Comparison of ENCODE assay signal across 20 cellular contexts in genomic region chr11:9838229-9838628, GRCh38.
DNase-seq lines count a peak whose midpoint lies in the region; ATAC-seq, FAIRE-seq and TF ChIP-seq lines count a peak whose summit lies in the region.
"Had no signal": no experiment of that assay in that cellular context is flagged by ENCODE, and none has a peak within 500 bp of the region (broad histone marks: within the 10 kb centered on the region; RNA-seq: fewer than 3 reads in every experiment).

No MANE protein-coding gene starts in this region.

- H3K4me1 Mint-ChIP-seq in activated CD4-positive, alpha-beta T cell treated with anti-CD3 and anti-CD28 coated beads, Interleukin-2, amount 10 ng/mL, durations not matched to agents 7 days and 5 days = peaks cover 39% of the 10 kb centered on the region

- H3K27me3 Mint-ChIP-seq in activated CD4-positive, alpha-beta T cell treated with anti-CD3 and anti-CD28 coated beads, Interleukin-2, amount 10 ng/mL, durations not matched to agents 7 days and 5 days = no peaks in the 10 kb centered on the region

- ATAC-seq in GM18502 (IDR thresholded peaks at IDR 0.05; ENCODE audit: poor library complexity, unreplicated experiment) = no peak
- ATAC-seq: activated T-cell treated with anti-CD3 and anti-CD28 coated beads, Interleukin-2, amount 50 U/mL, for 4 hours; esophagus mucosa; sciatic nerve had no signal

- TF ChIP-seq CTCF in mammary epithelial cell (conservative IDR thresholded peaks at IDR 0.05 in 1 of 2, IDR thresholded peaks at IDR 0.05 in 1 of 2; ENCODE audit: extremely low read depth in 1 of 2, insufficient read depth in 1 of 2, low read depth in 1 of 2, low read length in 2 of 2) = no peak
- no peak for TF ChIP-seq CTCF in kidney (IDR thresholded peaks at IDR 0.05; ENCODE audit: borderline replicate concordance, extremely low read depth, insufficient read depth)
- TF ChIP-seq CTCF in uterus (IDR thresholded peaks at IDR 0.05) = no peak

- H3K9ac ChIP-seq in mammary epithelial cell (ENCODE audit: insufficient read depth, low read length) = no peak overlapping the region
- H3K9ac ChIP-seq in kidney (ENCODE audit: low read length in 2 of 2) = no peak overlapping the region

- H3K27me3 ChIP-seq in mammary epithelial cell (ENCODE audit: insufficient read depth, low read length) (no peaks in the 10 kb centered on the region), uterus (no peaks in the 10 kb centered on the region)

- no peaks in the 10 kb centered on the region for H3K36me3 ChIP-seq in mammary epithelial cell (ENCODE audit: insufficient read depth, low read length)
- H3K36me3 ChIP-seq in kidney (ENCODE audit: control insufficient read depth in 1 of 2, insufficient read depth in 2 of 2, low read length in 2 of 2) = peaks cover 2 to 6% of the 10 kb centered on the region in 2 donors
- H3K36me3 ChIP-seq in uterus = no peaks in the 10 kb centered on the region

- BruUV-seq in mammary epithelial cell (replicated peaks; lab: Mats Ljungman, UMichigan) = no TSS peak

- DNase-seq in AG08395 (ENCODE audit: low spot score) (peak; percentile 60), LHCN-M2 (ENCODE audit: low read depth) (peak; percentile 71), mammary epithelial cell (no peak), kidney (no peak), G401 (ENCODE audit: low spot score) (no peak), uterus (no peak)
- no peak for DNase-seq in activated CD4-positive, alpha-beta T cell treated with anti-CD3 and anti-CD28 coated beads, Interleukin-2, amount 10 ng/mL, durations not matched to agents 7 days and 5 days
- DNase-seq: activated CD4-positive, alpha-beta T cell treated with anti-CD3 and anti-CD28 coated beads, Interleukin-2, amount 50 U/mL, for 48 hours; activated T-cell treated with anti-CD3 and anti-CD28 coated beads, Interleukin-2, amount 50 U/mL, for 4 hours; hippocampal formation; Karpas-422; NCI-H1417 treated with DMSO at 0.1 percent for 48 hours; NCI-H2171; NCI-H774; nucleus accumbens; stimulated activated CD4-positive, alpha-beta T cell treated with anti-CD3 and anti-CD28 coated beads, Interleukin-2, amount 100 ng/mL, for 48 hours; substantia nigra had no signal

- H3K27ac Mint-ChIP-seq in activated CD4-positive, alpha-beta T cell treated with anti-CD3 and anti-CD28 coated beads, Interleukin-2, amount 10 ng/mL, durations not matched to agents 7 days and 5 days = no peak overlapping the region

- FAIRE-seq in kidney (lab: Jason Lieb, UNC) = peak; percentile 45

- peaks cover 21% of the 10 kb centered on the region for H3K4me1 ChIP-seq in mammary epithelial cell (ENCODE audit: insufficient read depth, low read length)
- H3K4me1 ChIP-seq in kidney (ENCODE audit: control insufficient read depth in 1 of 2, insufficient read depth in 1 of 2, low read depth in 1 of 2, low read length in 2 of 2) = no peaks in the 10 kb centered on the region
- H3K4me1 ChIP-seq in uterus = no peaks in the 10 kb centered on the region

- peak overlapping the region; percentile 39 for H3K27ac ChIP-seq in mammary epithelial cell (ENCODE audit: insufficient read depth, low read depth, low read length)
- no peak overlapping the region for H3K27ac ChIP-seq in kidney (ENCODE audit: low read depth in 2 of 2, low read length in 2 of 2)
- peak overlapping the region in 1 of 2 donors; percentile 8 for H3K27ac ChIP-seq in uterus

- H3K79me2 ChIP-seq in mammary epithelial cell (ENCODE audit: insufficient read depth, low read length) = no peaks in the 10 kb centered on the region

- intact Hi-C loops in mammary epithelial cell (cut with micrococcal nuclease) = no loop called here
- intact Hi-C loops in kidney (cut with DNase I) = no loop called here
- intact Hi-C loops in uterus (cut with DNase I; ENCODE audit: low total_unique reads) = no loop called here

- TF ChIP-seq POLR2A in uterus (IDR thresholded peaks at IDR 0.05) = no peak

- CTCF ChIA-PET in mammary epithelial cell (lab: Charles Lee; ENCODE audit: low non-redundant PET) = no interaction called here
- CTCF ChIA-PET in activated CD4-positive, alpha-beta T cell treated with anti-CD3 and anti-CD28 coated beads, Interleukin-2, amount 10 ng/mL, durations not matched to agents 7 days and 5 days (lab: Charles Lee) = no interaction called here

- no peaks in the 10 kb centered on the region for H4K20me1 ChIP-seq in mammary epithelial cell (ENCODE audit: insufficient read depth, low read length)

- peaks cover 10% of the 10 kb centered on the region for H3K9me3 Mint-ChIP-seq in activated CD4-positive, alpha-beta T cell treated with anti-CD3 and anti-CD28 coated beads, Interleukin-2, amount 10 ng/mL, durations not matched to agents 7 days and 5 days
- H3K9me3 Mint-ChIP-seq: activated T-cell treated with anti-CD3 and anti-CD28 coated beads, Interleukin-2, amount 50 U/mL, for 4 hours had no signal

- H3K4me3 ChIP-seq in mammary epithelial cell (replicated peaks in 1 of 3; ENCODE audit: insufficient read depth in 1 of 3, low read depth in 2 of 3, low read length in 3 of 3) (no peak overlapping the region), kidney (ENCODE audit: low read length in 2 of 2) (no peak overlapping the region), uterus (no peak overlapping the region)

- dilution Hi-C loops in mammary epithelial cell (cut with HindIII; ENCODE audit: low sequenced_read_pairs) = no loop called here

- in situ Hi-C loops in mammary epithelial cell (cut with MboI; ENCODE audit: low sequenced_read_pairs in 2 of 2) = no loop called here
- in situ Hi-C loops in G401 (cut with HindIII; ENCODE audit: low sequenced_read_pairs) = loop anchor here (25.0 kb wide), 1 partner anchor 474 kb away; the partner anchor contains the start of gene ADM

- 86% methylated on average over 2 of the region's 2 CpGs for WGBS in mammary epithelial cell (ENCODE audit: low coverage, missing lambda C conversion rate)

- no peak overlapping the region for H3K4me2 ChIP-seq in mammary epithelial cell (ENCODE audit: insufficient read depth, low read depth, low read length)

- H3K4me3 Mint-ChIP-seq in activated CD4-positive, alpha-beta T cell treated with anti-CD3 and anti-CD28 coated beads, Interleukin-2, amount 10 ng/mL, durations not matched to agents 7 days and 5 days = no peak overlapping the region
- H3K4me3 Mint-ChIP-seq: activated T-cell treated with anti-CD3 and anti-CD28 coated beads, Interleukin-2, amount 50 U/mL, for 4 hours had no signal

- no peak overlapping the region for H2AFZ ChIP-seq in mammary epithelial cell (ENCODE audit: low read depth, low read length)

- POLR2A ChIA-PET in activated CD4-positive, alpha-beta T cell treated with anti-CD3 and anti-CD28 coated beads, Interleukin-2, amount 10 ng/mL, durations not matched to agents 7 days and 5 days (lab: Charles Lee) = no interaction called here

- peaks cover 16% of the 10 kb centered on the region for H3K36me3 Mint-ChIP-seq in activated CD4-positive, alpha-beta T cell treated with anti-CD3 and anti-CD28 coated beads, Interleukin-2, amount 10 ng/mL, durations not matched to agents 7 days and 5 days (ENCODE audit: low read depth)

- H3K9me3 ChIP-seq in mammary epithelial cell (replicated peaks; ENCODE audit: insufficient read depth, low read length) (no peaks in the 10 kb centered on the region), kidney (ENCODE audit: control insufficient read depth in 1 of 2, low read length in 2 of 2) (no peaks in the 10 kb centered on the region), uterus (no peaks in the 10 kb centered on the region)

Comparison
In these comparisons a context has a peak if more than half of its experiments do, and no peak if none do; other contexts are left out.
1. DNase-seq: peak in AG08395 (single experiment) and LHCN-M2 (single experiment); none in mammary epithelial cell (single experiment), kidney (single experiment), G401 (single experiment), activated CD4-positive, alpha-beta T cell treated with anti-CD3 and anti-CD28 coated beads, Interleukin-2, amount 10 ng/mL, durations not matched to agents 7 days and 5 days (single experiment) and uterus (0 of 2).